Comparison of ENCODE assay signal across 23 cellular contexts in genomic region chr17:41212524-41213169, GRCh38. TPM values are rescaled to one million over a fixed set of nuclear protein-coding genes. Genes with fewer than 3 reads are reported as not detected.
A peak's percentile ranks its signal among the peaks of the same experiment; 100 is the strongest.
DNase-seq lines count a peak whose midpoint lies in the region; ATAC-seq and FAIRE-seq lines count a peak whose summit lies in the region.
"Had no signal": no experiment of that assay in that cellular context is flagged by ENCODE, and none has a peak within 500 bp of the region (broad histone marks: within the 10 kb centered on the region; RNA-seq: fewer than 3 reads in every experiment).

No MANE protein-coding gene starts in this region.

- ATAC-seq in stimulated activated naive CD8-positive, alpha-beta T cell treated with anti-CD3 and anti-CD28 coated beads, Interleukin-15, Interleukin-2, amounts not matched to agents 100 U/mL and 50 U/mL, for 24 hours = no peak
- ATAC-seq: esophagus mucosa; lower lobe of right lung; stimulated activated naive CD8-positive, alpha-beta T cell treated with anti-CD3 and anti-CD28 coated beads, Interleukin-15, amount 100 ng/mL, for 72 hours; upper lobe of right lung had no signal

- DNase-seq in NCI-H1105 treated with DMSO at 0.1 percent for 48 hours (lab: John Stamatoyannopoulos, UW) (peak; percentile 19), NCI-H1105 (lab: John Stamatoyannopoulos, UW) (no peak), HTR-8/SVneo (ENCODE audit: insufficient read length, low spot score) (no peak), NCI-H69 (lab: John Stamatoyannopoulos, UW) (peak; percentile 62), myocyte (ENCODE audit: low read depth) (peak; percentile 31), NOMO-1 treated with DMSO at 0.1 percent for 48 hours (lab: John Stamatoyannopoulos, UW; ENCODE audit: unreplicated experiment) (no peak), NCI-H2227 (lab: John Stamatoyannopoulos, UW; ENCODE audit: unreplicated experiment) (no peak)
- DNase-seq in stimulated activated naive CD8-positive, alpha-beta T cell treated with anti-CD3 and anti-CD28 coated beads, Interleukin-15, Interleukin-2, amounts not matched to agents 100 U/mL and 50 U/mL, for 24 hours = no peak
- DNase-seq: activated CD4-positive, alpha-beta T cell treated with anti-CD3 and anti-CD28 coated beads, Interleukin-2, amount 50 U/mL, for 4 hours; activated naive CD8-positive, alpha-beta T cell treated with anti-CD3 and anti-CD28 coated beads, Interleukin-2, amount 10 ng/mL, durations not matched to agents 7 days and 5 days; GDM1; lower lobe of right lung; NCI-H524 treated with DMSO at 0.1 percent for 48 hours; spleen; stimulated activated naive CD8-positive, alpha-beta T cell treated with anti-CD3 and anti-CD28 coated beads, Interleukin-15, amount 100 ng/mL, for 72 hours; upper lobe of right lung had no signal

- FAIRE-seq in HTR-8/SVneo (lab: Jason Lieb, UNC) = peak; percentile 88
- FAIRE-seq: A204.1, GM12891, TTC549 had no signal

RNA-seq across cellular contexts. Expression of gene KRTAP9-2, which starts 13.8 kb away (rescaled TPM):
- not detected in 2 replicates for total RNA-seq in myocyte
- not detected for polyA plus RNA-seq in myocyte (2012)
- total RNA-seq: activated naive CD8-positive, alpha-beta T cell treated with anti-CD3 and anti-CD28 coated beads, Interleukin-2, amount 10 ng/mL, durations not matched to agents 7 days and 5 days; CD4-positive, alpha-beta memory T cell; esophagus mucosa; glomerular endothelial cell; GM23248; lower lobe of right lung; spleen; upper lobe of right lung had no signal
- polyA plus RNA-seq: CD4-positive, alpha-beta memory T cell; GM23248; spleen had no signal

RNA-seq across cellular contexts. Expression of gene KRTAP9-3, which starts 19.6 kb away (rescaled TPM):
- not detected in 2 replicates for total RNA-seq in myocyte
- not detected for polyA plus RNA-seq in myocyte (2012)
- total RNA-seq: activated naive CD8-positive, alpha-beta T cell treated with anti-CD3 and anti-CD28 coated beads, Interleukin-2, amount 10 ng/mL, durations not matched to agents 7 days and 5 days; CD4-positive, alpha-beta memory T cell; esophagus mucosa; glomerular endothelial cell; GM23248; lower lobe of right lung; spleen; upper lobe of right lung had no signal
- polyA plus RNA-seq: CD4-positive, alpha-beta memory T cell; GM23248; spleen had no signal

RNA-seq across cellular contexts. Expression of gene KRTAP9-1, which starts 23.0 kb away (rescaled TPM):
- total RNA-seq in myocyte = not detected in 2 replicates
- polyA plus RNA-seq in myocyte (2012) = not detected
- total RNA-seq: activated naive CD8-positive, alpha-beta T cell treated with anti-CD3 and anti-CD28 coated beads, Interleukin-2, amount 10 ng/mL, durations not matched to agents 7 days and 5 days; CD4-positive, alpha-beta memory T cell; esophagus mucosa; glomerular endothelial cell; GM23248; lower lobe of right lung; spleen; upper lobe of right lung had no signal
- polyA plus RNA-seq: CD4-positive, alpha-beta memory T cell; GM23248; spleen had no signal

RNA-seq across cellular contexts. Expression of gene KRTAP9-8, which starts 25.2 kb away (rescaled TPM):
- not detected in 2 replicates for total RNA-seq in myocyte
- polyA plus RNA-seq in myocyte (2012) = not detected
- total RNA-seq: activated naive CD8-positive, alpha-beta T cell treated with anti-CD3 and anti-CD28 coated beads, Interleukin-2, amount 10 ng/mL, durations not matched to agents 7 days and 5 days; CD4-positive, alpha-beta memory T cell; esophagus mucosa; glomerular endothelial cell; GM23248; lower lobe of right lung; spleen; upper lobe of right lung had no signal
- polyA plus RNA-seq: CD4-positive, alpha-beta memory T cell; GM23248; spleen had no signal

RNA-seq across cellular contexts. Expression of gene KRTAP4-1, which starts 27.9 kb away (rescaled TPM):
- total RNA-seq in myocyte = not detected in 2 replicates
- not detected for polyA plus RNA-seq in myocyte (2012)
- total RNA-seq: activated naive CD8-positive, alpha-beta T cell treated with anti-CD3 and anti-CD28 coated beads, Interleukin-2, amount 10 ng/mL, durations not matched to agents 7 days and 5 days; CD4-positive, alpha-beta memory T cell; esophagus mucosa; glomerular endothelial cell; GM23248; lower lobe of right lung; spleen; upper lobe of right lung had no signal
- polyA plus RNA-seq: CD4-positive, alpha-beta memory T cell; GM23248; spleen had no signal

Comparison
In these comparisons a context has a peak if more than half of its experiments do, and no peak if none do; other contexts are left out.
1. DNase-seq: peak in NCI-H1105 treated with DMSO at 0.1 percent for 48 hours (single experiment), NCI-H69 (single experiment) and myocyte (single experiment); none in NCI-H1105 (single experiment), HTR-8/SVneo (single experiment), stimulated activated naive CD8-positive, alpha-beta T cell treated with anti-CD3 and anti-CD28 coated beads, Interleukin-15, Interleukin-2, amounts not matched to agents 100 U/mL and 50 U/mL, for 24 hours (single experiment), NOMO-1 treated with DMSO at 0.1 percent for 48 hours (single experiment) and NCI-H2227 (single experiment).